Comparison of ENCODE assay signal across 19 cellular contexts in genomic region chr11:96145163-96145585, GRCh38.
DNase-seq lines count a peak whose midpoint lies in the region; ATAC-seq, FAIRE-seq and TF ChIP-seq lines count a peak whose summit lies in the region.
"Had no signal": no experiment of that assay in that cellular context is flagged by ENCODE, and none has a peak within 500 bp of the region (broad histone marks: within the 10 kb centered on the region; RNA-seq: fewer than 3 reads in every experiment).

No MANE protein-coding gene starts in this region.

- no peaks in the 10 kb centered on the region for H3K27me3 ChIP-seq in astrocyte (ENCODE audit: insufficient read depth, low read length)
- no peaks in the 10 kb centered on the region for H3K27me3 ChIP-seq in trophoblast cell (ENCODE audit: insufficient read depth, low read length)
- no peaks in the 10 kb centered on the region for H3K27me3 ChIP-seq in MG63
- H3K27me3 ChIP-seq: heart left ventricle had no signal

- no peak overlapping the region for H3K4ac ChIP-seq in trophoblast cell (ENCODE audit: low read depth, low read length)

- H3K9me3 ChIP-seq in astrocyte (ENCODE audit: insufficient read depth, low read depth, low read length), result no peaks in the 10 kb centered on the region
- H3K9me3 ChIP-seq in trophoblast cell (ENCODE audit: insufficient read depth, low read depth, low read length), result no peaks in the 10 kb centered on the region
- no peaks in the 10 kb centered on the region for H3K9me3 ChIP-seq in MG63
- H3K9me3 ChIP-seq: heart left ventricle had no signal

- no peaks in the 10 kb centered on the region for H3K36me3 ChIP-seq in astrocyte (ENCODE audit: insufficient read depth, low read length)
- H3K36me3 ChIP-seq in trophoblast cell (ENCODE audit: control insufficient read depth in 1 of 2, insufficient read depth in 2 of 2, low read length in 2 of 2), result peaks cover 3 to 5% of the 10 kb centered on the region in 2 experiments
- H3K36me3 ChIP-seq in MG63, result no peaks in the 10 kb centered on the region
- H3K36me3 ChIP-seq: heart left ventricle, WERI-Rb-1 had no signal

- peaks cover 46% of the 10 kb centered on the region for H3K4me1 Mint-ChIP-seq in astrocyte (ENCODE audit: low read depth, unreplicated experiment)

- H3K79me2 ChIP-seq in astrocyte (ENCODE audit: insufficient read depth, low read length), result peaks cover 53% of the 10 kb centered on the region
- no peaks in the 10 kb centered on the region for H3K79me2 ChIP-seq in trophoblast cell (ENCODE audit: control insufficient read depth, insufficient read depth, low read length, poor library complexity)

- H3K27ac ChIP-seq in C4-2B (peak overlapping the region; percentile 61), astrocyte (ENCODE audit: low read depth, low read length) (no peak overlapping the region), trophoblast cell (ENCODE audit: low read depth, low read length) (peak overlapping the region; percentile 79)
- H3K27ac ChIP-seq: epithelial cell of prostate, WERI-Rb-1 had no signal

- no peaks in the 10 kb centered on the region for H3K9me3 Mint-ChIP-seq in astrocyte (ENCODE audit: unreplicated experiment)

- H2AFZ ChIP-seq in astrocyte (ENCODE audit: low read depth, low read length) (no peak overlapping the region), trophoblast cell (ENCODE audit: insufficient read depth, low read length, poor library complexity) (no peak overlapping the region)

- H3K27me3 Mint-ChIP-seq in astrocyte (ENCODE audit: low read depth, unreplicated experiment), result no peaks in the 10 kb centered on the region
- H3K27me3 Mint-ChIP-seq: activated CD8-positive, alpha-beta memory T cell treated with anti-CD3 and anti-CD28 coated beads, Interleukin-2, amount 10 ng/mL, durations not matched to agents 7 days and 5 days had no signal

- H2AK5ac ChIP-seq in trophoblast cell (ENCODE audit: low read length), result no peak overlapping the region

- H3K79me1 ChIP-seq in trophoblast cell (ENCODE audit: low read length), result peaks cover 9% of the 10 kb centered on the region

- H3K9ac ChIP-seq in astrocyte (ENCODE audit: low read length), result no peak overlapping the region
- H3K9ac ChIP-seq in trophoblast cell (ENCODE audit: low read length), result no peak overlapping the region

- H3K27ac Mint-ChIP-seq in astrocyte (ENCODE audit: unreplicated experiment), result peak overlapping the region; percentile 23
- H3K27ac Mint-ChIP-seq: activated CD8-positive, alpha-beta memory T cell treated with anti-CD3 and anti-CD28 coated beads, Interleukin-2, amount 10 ng/mL, durations not matched to agents 7 days and 5 days had no signal

- H3K36me3 Mint-ChIP-seq in astrocyte (ENCODE audit: low read depth, unreplicated experiment), result no peaks in the 10 kb centered on the region
- H3K36me3 Mint-ChIP-seq: activated CD8-positive, alpha-beta memory T cell treated with anti-CD3 and anti-CD28 coated beads, Interleukin-2, amount 10 ng/mL, durations not matched to agents 7 days and 5 days had no signal

- no peak overlapping the region for H3K18ac ChIP-seq in trophoblast cell (ENCODE audit: low read length)

- no peak overlapping the region for H4K8ac ChIP-seq in trophoblast cell (ENCODE audit: low read depth, low read length)

- H3K4me2 ChIP-seq in astrocyte (ENCODE audit: low read length), result no peak overlapping the region
- H3K4me2 ChIP-seq in trophoblast cell (ENCODE audit: low read length), result no peak overlapping the region

- H3K23ac ChIP-seq in trophoblast cell (ENCODE audit: low read length), result no peak overlapping the region

- H4K12ac ChIP-seq in trophoblast cell (ENCODE audit: low read depth, low read length), result no peak overlapping the region

- H2BK5ac ChIP-seq in trophoblast cell (ENCODE audit: low read depth, low read length, poor library complexity), result peak overlapping the region; percentile 77

- no CpG with 5 or more reads among the region's 4 CpGs for WGBS in trophoblast cell (ENCODE audit: extremely low coverage, insufficient coverage, insufficient read length)

- no peak for TF ChIP-seq CTCF in C4-2B (conservative IDR thresholded peaks at IDR 0.05)
- TF ChIP-seq CTCF in LNCaP clone FGC (IDR thresholded peaks at IDR 0.05; ENCODE audit: control insufficient read depth, extremely low read depth, insufficient read depth), result no peak
- no peak for TF ChIP-seq CTCF in astrocyte (IDR thresholded peaks at IDR 0.05; ENCODE audit: insufficient read depth, low read depth, low read length)

- no peak overlapping the region for H3K14ac ChIP-seq in trophoblast cell (ENCODE audit: low read length)

- H4K91ac ChIP-seq in trophoblast cell (ENCODE audit: low read depth, low read length), result no peak overlapping the region

- no peak overlapping the region for H2BK120ac ChIP-seq in trophoblast cell (ENCODE audit: insufficient read depth, low read length, poor library complexity)

- no peak overlapping the region for H2BK12ac ChIP-seq in trophoblast cell (ENCODE audit: low read length)

- DNase-seq in LNCaP clone FGC (ENCODE audit: low read depth) (peak; percentile 97), astrocyte (ENCODE audit: low read depth) (peak; percentile 43), trophoblast cell (peak; percentile 69 to 93), GOT3 (lab: John Stamatoyannopoulos, UW) (no peak), MG63 (no peak), DMS114 treated with DMSO at 0.1 percent for 48 hours (lab: John Stamatoyannopoulos, UW; ENCODE audit: unreplicated experiment) (no peak)
- DNase-seq: activated CD8-positive, alpha-beta memory T cell treated with anti-CD3 and anti-CD28 coated beads, Interleukin-2, amount 10 ng/mL, durations not matched to agents 7 days and 5 days; activated naive CD4-positive, alpha-beta T cell treated with anti-CD3 and anti-CD28 coated beads, Interleukin-2, amount 50 U/mL, for 16 hours; C1 segment of cervical spinal cord; heart left ventricle; kidney; NCI-H1417; NCI-H345; WERI-Rb-1 had no signal

- H3K4me1 ChIP-seq in astrocyte (ENCODE audit: insufficient read depth, low read length) (peaks cover 46% of the 10 kb centered on the region), trophoblast cell (ENCODE audit: control insufficient read depth in 1 of 2, insufficient read depth in 2 of 2, low read length in 2 of 2) (peaks cover 7 to 15% of the 10 kb centered on the region in 2 experiments)

- no peak for FAIRE-seq in astrocyte (lab: Jason Lieb, UNC)
- FAIRE-seq: G401.6, GM19239, kidney had no signal

- no peaks in the 10 kb centered on the region for H4K20me1 ChIP-seq in astrocyte (ENCODE audit: insufficient read depth, low read length)

- no peak for ATAC-seq in GM19351 (IDR thresholded peaks at IDR 0.05; ENCODE audit: unreplicated experiment)
- ATAC-seq: activated CD8-positive, alpha-beta memory T cell treated with anti-CD3 and anti-CD28 coated beads, Interleukin-2, amount 10 ng/mL, durations not matched to agents 7 days and 5 days; heart left ventricle had no signal

- H3K4me3 ChIP-seq in LNCaP clone FGC (ENCODE audit: low read depth, low read length) (no peak overlapping the region), astrocyte (ENCODE audit: insufficient read depth, low read depth, low read length) (no peak overlapping the region), trophoblast cell (ENCODE audit: low read depth, low read length) (no peak overlapping the region), MG63 (no peak overlapping the region)
- H3K4me3 ChIP-seq: heart left ventricle had no signal

- no peak overlapping the region for H3K4me3 Mint-ChIP-seq in astrocyte (ENCODE audit: unreplicated experiment)
- H3K4me3 Mint-ChIP-seq: activated CD8-positive, alpha-beta memory T cell treated with anti-CD3 and anti-CD28 coated beads, Interleukin-2, amount 10 ng/mL, durations not matched to agents 7 days and 5 days had no signal

Comparison
In these comparisons a context has a peak if more than half of its experiments do, and no peak if none do; other contexts are left out.
1. DNase-seq: peak in LNCaP clone FGC (single experiment), astrocyte (single experiment) and trophoblast cell (2 of 2); none in GOT3 (single experiment), MG63 (single experiment) and DMS114 treated with DMSO at 0.1 percent for 48 hours (single experiment).